ENCODE assay signal across 22 cellular contexts in genomic region chr10:79002336-79002735, GRCh38.
"Had no signal": no experiment of that assay in that cellular context is flagged by ENCODE, and none has a peak within 500 bp of the region (broad histone marks: within the 10 kb centered on the region; RNA-seq: fewer than 3 reads in every experiment).

No MANE protein-coding gene starts in this region.

- H3K27ac Mint-ChIP-seq: memory B cell; mesothelial cell of epicardium; nephron; stimulated activated naive B cell treated with anti-CD40 and anti-IgM and Interleukin-4, amounts not matched to agents 10 μg/mL and 1 μg/mL and 100 μg/mL, for 72 hours; stimulated activated naive CD8-positive, alpha-beta T cell treated with anti-CD3 and anti-CD28 coated beads, Interleukin-15, amount 100 ng/mL, for 72 hours had no signal

- H3K36me3 ChIP-seq: heart right ventricle, left lung, lower lobe of right lung, right lobe of liver, thoracic aorta had no signal

- H3K4me1 Mint-ChIP-seq: memory B cell had no signal

- H3K4me1 ChIP-seq: foreskin keratinocyte had no signal

- DNase-seq: cerebellar nuclear complex; dermis blood vessel endothelial cell; foreskin keratinocyte; heart right ventricle; islet precursor cell; left lung; lower lobe of right lung; naive B cell; retina; right lobe of liver; stimulated activated CD4-positive, alpha-beta T cell treated with anti-CD3 and anti-CD28 coated beads, Interleukin-2, amount 100 ng/mL, for 24 hours; stimulated activated CD4-positive, alpha-beta T cell treated with anti-CD3 and anti-CD28 coated beads, Interleukin-4, amount 100 ng/mL, for 4 hours; stimulated activated naive B cell treated with anti-CD40 and anti-IgM and Interleukin-4, amounts not matched to agents 10 μg/mL and 1 μg/mL and 100 μg/mL, for 72 hours; stimulated activated naive CD8-positive, alpha-beta T cell treated with anti-CD3 and anti-CD28 coated beads, Interleukin-15, amount 100 ng/mL, for 72 hours; trophoblast cell had no signal

- H3K4me3 Mint-ChIP-seq: memory B cell; mesothelial cell of epicardium; naive B cell; nephron; stimulated activated naive B cell treated with anti-CD40 and anti-IgM and Interleukin-4, amounts not matched to agents 10 μg/mL and 1 μg/mL and 100 μg/mL, for 72 hours; stimulated activated naive CD8-positive, alpha-beta T cell treated with anti-CD3 and anti-CD28 coated beads, Interleukin-15, amount 100 ng/mL, for 72 hours had no signal

- H3K36me3 Mint-ChIP-seq: memory B cell; mesothelial cell of epicardium; naive B cell; stimulated activated naive B cell treated with anti-CD40 and anti-IgM and Interleukin-4, amounts not matched to agents 10 μg/mL and 1 μg/mL and 100 μg/mL, for 72 hours had no signal

- H3K9me3 Mint-ChIP-seq: memory B cell; mesothelial cell of epicardium; naive B cell; nephron; stimulated activated naive B cell treated with anti-CD40 and anti-IgM and Interleukin-4, amounts not matched to agents 10 μg/mL and 1 μg/mL and 100 μg/mL, for 72 hours; stimulated activated naive CD8-positive, alpha-beta T cell treated with anti-CD3 and anti-CD28 coated beads, Interleukin-15, amount 100 ng/mL, for 72 hours had no signal

- ATAC-seq: foreskin keratinocyte; heart right ventricle; left lung; lower lobe of right lung; right lobe of liver; stimulated activated naive B cell treated with anti-CD40 and anti-IgM and Interleukin-4, amounts not matched to agents 10 μg/mL and 1 μg/mL and 100 μg/mL, for 72 hours; stimulated activated naive CD8-positive, alpha-beta T cell treated with anti-CD3 and anti-CD28 coated beads, Interleukin-15, amount 100 ng/mL, for 72 hours had no signal

- H3K27ac ChIP-seq: foreskin keratinocyte, left lung, lower lobe of right lung, parathyroid adenoma, right lobe of liver, skin epidermis, thoracic aorta had no signal

- H3K27me3 ChIP-seq: heart right ventricle, left lung, right lobe of liver had no signal

- H3K9me3 ChIP-seq: heart right ventricle, left lung, lower lobe of right lung, psoas muscle, right lobe of liver, thoracic aorta had no signal

- H3K27me3 Mint-ChIP-seq: stimulated activated naive CD8-positive, alpha-beta T cell treated with anti-CD3 and anti-CD28 coated beads, Interleukin-15, amount 100 ng/mL, for 72 hours had no signal

- H3K79me2 ChIP-seq: parathyroid adenoma had no signal

- H2AFZ ChIP-seq: parathyroid adenoma had no signal

- H3K4me3 ChIP-seq: heart right ventricle, left lung, lower lobe of right lung, psoas muscle, right lobe of liver, skin epidermis, thoracic aorta had no signal
